24 cellular contexts compared by ENCODE assay signal in the genomic region with DNA sequence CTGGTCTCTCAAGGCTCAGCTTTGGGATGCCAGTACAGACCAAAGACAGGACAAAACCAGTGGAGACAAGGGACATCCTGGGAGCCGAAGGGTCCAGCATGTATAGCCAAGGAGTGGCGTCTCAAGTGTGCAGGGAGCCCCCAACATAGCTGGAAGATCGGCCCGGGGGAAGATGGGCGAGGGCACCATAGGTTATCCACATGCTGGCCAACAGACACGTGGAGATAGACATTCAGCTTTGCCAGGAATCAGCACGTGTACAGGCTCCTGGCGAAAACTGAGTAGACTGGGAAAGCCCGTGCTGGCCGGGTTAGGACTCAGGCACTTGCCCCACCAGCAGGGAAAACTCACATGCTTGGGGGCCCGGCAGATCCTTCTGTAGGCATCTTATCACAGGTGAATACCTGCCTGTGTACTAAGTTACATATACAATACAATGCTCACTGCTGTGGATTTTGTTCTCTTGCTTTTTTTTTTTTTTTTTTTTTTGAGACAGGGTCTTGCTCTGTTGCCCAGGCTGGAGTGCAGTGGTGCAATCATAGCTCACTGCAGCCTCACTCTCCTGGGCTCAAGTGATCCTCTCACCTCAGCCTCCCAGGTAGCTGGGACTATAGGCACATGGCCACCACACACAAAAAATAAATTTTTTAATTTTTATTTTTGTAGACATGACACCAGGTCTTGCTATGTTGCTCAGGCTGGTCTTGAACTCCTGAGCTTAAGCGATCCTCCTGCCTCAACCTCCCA. TPM values are rescaled to one million over a fixed set of nuclear protein-coding genes. Genes with fewer than 3 reads are reported as not detected.
DNase-seq lines count a peak whose midpoint lies in the region; ATAC-seq, FAIRE-seq and TF ChIP-seq lines count a peak whose summit lies in the region.
"Had no signal": no experiment of that assay in that cellular context is flagged by ENCODE, and none has a peak within 500 bp of the region (broad histone marks: within the 10 kb centered on the region; RNA-seq: fewer than 3 reads in every experiment).

No MANE protein-coding gene starts in this region.

- H3K4me3 ChIP-seq in mesendoderm (ENCODE audit: low read length): no peak overlapping the region
- H3K4me3 ChIP-seq in body of pancreas: no peak overlapping the region
- H3K4me3 ChIP-seq: BLaER1 treated with 17β-estradiol and CSF1 and Interleukin-3, amounts not matched to agents 10 nM and 100 nM had no signal

- CTCF ChIA-PET in activated naive CD4-positive, alpha-beta T cell treated with anti-CD3 and anti-CD28 coated beads, Interleukin-2, amount 10 ng/mL, durations not matched to agents 7 days and 5 days (lab: Charles Lee): interaction anchor here (0.7 to 2.7 kb wide), 7 partner anchors 8 to 197 kb away, joined by 3 to 15 read pairs (median 4); partner anchors contain the start of gene ZNF839

- no peaks in the 10 kb centered on the region for H3K9me3 Mint-ChIP-seq in activated naive CD4-positive, alpha-beta T cell treated with anti-CD3 and anti-CD28 coated beads, Interleukin-2, amount 10 ng/mL, durations not matched to agents 7 days and 5 days
- peaks cover 0 to 2% (median 0%) of the 10 kb centered on the region in 5 experiments for H3K9me3 Mint-ChIP-seq in brain
- H3K9me3 Mint-ChIP-seq in type B pancreatic cell: no peaks in the 10 kb centered on the region

- intact Hi-C loops in body of pancreas (cut with DNase I): loop anchor here (5.0 kb wide), 1 partner anchor 78 kb away; no protein-coding TSS in a partner anchor

- H3K27me3 ChIP-seq in mesendoderm (ENCODE audit: insufficient read depth, low read length, poor library complexity) (no peaks in the 10 kb centered on the region), body of pancreas (no peaks in the 10 kb centered on the region)
- H3K27me3 ChIP-seq: BLaER1 treated with 17β-estradiol and CSF1 and Interleukin-3, amounts not matched to agents 10 nM and 100 nM had no signal

- no peak overlapping the region for H2AK5ac ChIP-seq in mesendoderm (ENCODE audit: low read length)

- H2BK120ac ChIP-seq in mesendoderm (ENCODE audit: low read depth, low read length): no peak overlapping the region

- H3K27ac ChIP-seq in mesendoderm (ENCODE audit: low read depth, low read length) (no peak overlapping the region), body of pancreas (no peak overlapping the region)
- H3K27ac ChIP-seq: BLaER1 treated with 17β-estradiol and CSF1 and Interleukin-3, amounts not matched to agents 10 nM and 100 nM had no signal

- WGBS in mesendoderm (ENCODE audit: extremely low coverage, insufficient coverage, low lambda C conversion rate): no CpG with 5 or more reads among the region's 12 CpGs
- 82 to 90% methylated on average over 11 to 12 of the region's 12 CpGs for WGBS in body of pancreas, 2 donors

- no peak overlapping the region for H3K9ac ChIP-seq in mesendoderm (ENCODE audit: low read length)
- H3K9ac ChIP-seq: BLaER1 treated with 17β-estradiol and CSF1 and Interleukin-3, amounts not matched to agents 10 nM and 100 nM had no signal

- H3K9me3 ChIP-seq in body of pancreas: no peaks in the 10 kb centered on the region
- H3K9me3 ChIP-seq: BLaER1 treated with 17β-estradiol and CSF1 and Interleukin-3, amounts not matched to agents 10 nM and 100 nM had no signal

- peaks cover 2% of the 10 kb centered on the region for H3K4me1 ChIP-seq in mesendoderm (ENCODE audit: control insufficient read depth, low read depth, low read length)
- peaks cover 15% of the 10 kb centered on the region for H3K4me1 ChIP-seq in body of pancreas

- H3K4me1 Mint-ChIP-seq in activated naive CD4-positive, alpha-beta T cell treated with anti-CD3 and anti-CD28 coated beads, Interleukin-2, amount 10 ng/mL, durations not matched to agents 7 days and 5 days: peaks cover 18% of the 10 kb centered on the region
- H3K4me1 Mint-ChIP-seq in brain: peaks cover 18% of the 10 kb centered on the region
- peaks cover 14% of the 10 kb centered on the region for H3K4me1 Mint-ChIP-seq in type B pancreatic cell (ENCODE audit: unreplicated experiment)

- no peak for TF ChIP-seq POLR2A in body of pancreas (IDR thresholded peaks at IDR 0.05)

- no peak overlapping the region for H3K56ac ChIP-seq in mesendoderm (ENCODE audit: low read length)

- peaks cover 51% of the 10 kb centered on the region for H3K27me3 Mint-ChIP-seq in activated naive CD4-positive, alpha-beta T cell treated with anti-CD3 and anti-CD28 coated beads, Interleukin-2, amount 10 ng/mL, durations not matched to agents 7 days and 5 days
- H3K27me3 Mint-ChIP-seq in brain (peaks cover 11% of the 10 kb centered on the region), type B pancreatic cell (peaks cover 2% of the 10 kb centered on the region)

- H3K18ac ChIP-seq in mesendoderm (ENCODE audit: low read length): no peak overlapping the region

- no peak overlapping the region for H3K4ac ChIP-seq in mesendoderm (ENCODE audit: low read depth, low read length)

- H3K36me3 ChIP-seq in mesendoderm (ENCODE audit: control insufficient read depth, insufficient read depth, low read length): no peaks in the 10 kb centered on the region
- H3K36me3 ChIP-seq in body of pancreas (replicated peaks in 1 of 2; ENCODE audit: insufficient read depth in 1 of 2, low read depth in 2 of 2): no peaks in the 10 kb centered on the region
- H3K36me3 ChIP-seq: BLaER1 treated with 17β-estradiol and CSF1 and Interleukin-3, amounts not matched to agents 10 nM and 100 nM had no signal

- H3K4me3 Mint-ChIP-seq in activated naive CD4-positive, alpha-beta T cell treated with anti-CD3 and anti-CD28 coated beads, Interleukin-2, amount 10 ng/mL, durations not matched to agents 7 days and 5 days: peak overlapping the region; percentile 18
- H3K4me3 Mint-ChIP-seq in brain (peak overlapping the region in 4 of 5 experiments; percentile 26 to 61 (median 50)), type B pancreatic cell (peak overlapping the region; percentile 17)

- no peak for DNase-seq in activated naive CD4-positive, alpha-beta T cell treated with anti-CD3 and anti-CD28 coated beads, Interleukin-2, amount 10 ng/mL, durations not matched to agents 7 days and 5 days
- DNase-seq in activated naive CD4-positive, alpha-beta T cell treated with Interleukin-2 at 50 U/mL for 16 hours: no peak
- DNase-seq in mesendoderm (no peak), type B pancreatic cell (ENCODE audit: extremely low spot score, unreplicated experiment) (no peak), urothelium cell line (ENCODE audit: low spot score) (no peak), body of pancreas (no peak), NCI-H2227 treated with DMSO at 0.1 percent for 48 hours (lab: John Stamatoyannopoulos, UW) (no peak)
- DNase-seq: CD4-positive, alpha-beta memory T cell; COR-L47; DMS53; GOT3; Karpas-422; NCI-H1092; NCI-H1417 treated with DMSO at 0.1 percent for 48 hours; NCI-H1694 treated with DMSO at 0.1 percent for 48 hours; NCI-H2081; NCI-H226; NCI-H510A; NCI-H69; RPMI8226; SHP77 had no signal

- no peaks in the 10 kb centered on the region for H3K79me2 ChIP-seq in mesendoderm (ENCODE audit: control insufficient read depth, insufficient read depth, low read length)

- H4K5ac ChIP-seq in mesendoderm (ENCODE audit: low read length): no peak overlapping the region

- TF ChIP-seq CTCF in brain (conservative IDR thresholded peaks at IDR 0.05) (no peak), type B pancreatic cell (conservative IDR thresholded peaks at IDR 0.05) (no peak), body of pancreas (IDR thresholded peaks at IDR 0.05) (no peak)

- FAIRE-seq in urothelium cell line (lab: Jason Lieb, UNC): no peak

- H2BK5ac ChIP-seq in mesendoderm (ENCODE audit: low read length): no peak overlapping the region

- H3K23ac ChIP-seq in mesendoderm (ENCODE audit: low read length): peak overlapping the region; percentile 45

- H3K27ac Mint-ChIP-seq in activated naive CD4-positive, alpha-beta T cell treated with anti-CD3 and anti-CD28 coated beads, Interleukin-2, amount 10 ng/mL, durations not matched to agents 7 days and 5 days: no peak overlapping the region
- H3K27ac Mint-ChIP-seq in brain: peak overlapping the region in 1 of 5 experiments; percentile 60
- H3K27ac Mint-ChIP-seq in type B pancreatic cell: no peak overlapping the region
- H3K27ac Mint-ChIP-seq: CD4-positive, alpha-beta memory T cell had no signal

- H2BK15ac ChIP-seq in mesendoderm (replicated peaks; ENCODE audit: low read depth): no peak overlapping the region

- H4K8ac ChIP-seq in mesendoderm (ENCODE audit: low read depth, low read length): no peak overlapping the region

- ATAC-seq in body of pancreas: no peak
- ATAC-seq: HCT116 had no signal

- H3K79me1 ChIP-seq in mesendoderm (ENCODE audit: low read length): no peaks in the 10 kb centered on the region

- H3K36me3 Mint-ChIP-seq in activated naive CD4-positive, alpha-beta T cell treated with anti-CD3 and anti-CD28 coated beads, Interleukin-2, amount 10 ng/mL, durations not matched to agents 7 days and 5 days: no peaks in the 10 kb centered on the region
- H3K36me3 Mint-ChIP-seq in brain (no peaks in the 10 kb centered on the region), type B pancreatic cell (no peaks in the 10 kb centered on the region)
- H3K36me3 Mint-ChIP-seq: CD4-positive, alpha-beta memory T cell had no signal

- H3K4me2 ChIP-seq in mesendoderm (ENCODE audit: low read length): no peak overlapping the region

RNA-seq across cellular contexts. Expression of gene ANKRD9, which starts 5.6 kb away (rescaled TPM):
- polyA plus RNA-seq in brain (ENCODE audit: insufficient read depth, low read depth, low replicate concordance): 9.0 TPM
- 7.0 TPM for polyA plus RNA-seq in mesendoderm (2013, experiment 1 of 2)
- polyA plus RNA-seq in mesendoderm (2013, experiment 2 of 2): 6.6 TPM
- total RNA-seq in type B pancreatic cell (ENCODE audit: low replicate concordance) (31.4 and 46.6 TPM in 2 replicates), body of pancreas (10 to 100 TPM; 49.8 to 87.7 TPM)
